In genomic region chr1:186757851-186758250, GRCh38 we compare ENCODE assay signal across 22 cellular contexts.
"Had no signal": no experiment of that assay in that cellular context is flagged by ENCODE, and none has a peak within 500 bp of the region (broad histone marks: within the 10 kb centered on the region; RNA-seq: fewer than 3 reads in every experiment).

No MANE protein-coding gene starts in this region.

- DNase-seq: activated B cell treated with CpG ODN at 0.5 μM for 24 hours; activated CD4-positive, alpha-beta T cell treated with anti-CD3 and anti-CD28 coated beads for 1 hour; activated CD4-positive, alpha-beta T cell treated with anti-CD3 and anti-CD28 coated beads, Interleukin-2, amount 10 ng/mL, durations not matched to agents 24 days and 14 days; activated CD4-positive, alpha-beta T cell treated with anti-CD3 and anti-CD28 coated beads, Interleukin-2, amount 50 U/mL, for 48 hours; activated CD8-positive, alpha-beta memory T cell treated with anti-CD3 and anti-CD28 coated beads, Interleukin-2, amount 10 ng/mL, durations not matched to agents 7 days and 5 days; activated effector memory CD4-positive, alpha-beta T cell treated with Interleukin-2 at 50 U/mL for 16 hours; activated naive CD4-positive, alpha-beta T cell treated with anti-CD3 and anti-CD28 coated beads for 36 hours; activated T-cell treated with anti-CD3 and anti-CD28 coated beads, Interleukin-2, amount 50 U/mL, for 24 hours; amygdala; Karpas-422; NCI-H1105; NCI-H1436; NCI-H187; NCI-H2081; NCI-H446; NCI-H524; Peyer's patch; Right ventricle myocardium superior; T-helper 17 cell; T-helper 9 cell had no signal

- H3K27me3 ChIP-seq: Peyer's patch had no signal

- H3K27ac ChIP-seq: Peyer's patch, RWPE1 had no signal

- H3K4me3 ChIP-seq: K562, Peyer's patch had no signal

- ATAC-seq: activated CD8-positive, alpha-beta memory T cell treated with anti-CD3 and anti-CD28 coated beads, Interleukin-2, amount 10 ng/mL, durations not matched to agents 7 days and 5 days; K562; T-helper 17 cell had no signal

- H3K4me1 ChIP-seq: Peyer's patch had no signal

- H3K9me3 ChIP-seq: Peyer's patch had no signal

- H3K36me3 ChIP-seq: Peyer's patch had no signal
